8 cellular contexts compared by ENCODE assay signal in genomic region chr5:24110019-24110615, GRCh38.
DNase-seq lines count a peak whose midpoint lies in the region; ATAC-seq and TF ChIP-seq lines count a peak whose summit lies in the region.
"Had no signal": no experiment of that assay in that cellular context is flagged by ENCODE, and none has a peak within 500 bp of the region (broad histone marks: within the 10 kb centered on the region; RNA-seq: fewer than 3 reads in every experiment).

No MANE protein-coding gene starts in this region.

- no peaks in the 10 kb centered on the region for H3K79me1 ChIP-seq in H9 (ENCODE audit: insufficient read depth, low read depth, low read length, poor library complexity, severe bottlenecking)

- peak; percentile 70 for TF ChIP-seq CTCF in H9 (conservative IDR thresholded peaks at IDR 0.05)
- TF ChIP-seq CTCF in cardiac fibroblast (IDR thresholded peaks at IDR 0.05; ENCODE audit: low read depth, low read length): peak; percentile 15

- no peaks in the 10 kb centered on the region for H3K23me2 ChIP-seq in H9 (ENCODE audit: insufficient read length, low read depth, low read length, poor library complexity, severe bottlenecking)

- H2BK12ac ChIP-seq in H9 (ENCODE audit: insufficient read length, low read depth, low read length): no peak overlapping the region

- no peak overlapping the region for H3K27ac Mint-ChIP-seq in H9

- H3K23ac ChIP-seq in H9 (ENCODE audit: insufficient read length, low read depth, low read length): no peak overlapping the region

- no peak overlapping the region for H3K4ac ChIP-seq in H9 (ENCODE audit: low read depth, low read length)

- H3K9me3 Mint-ChIP-seq in H9: peaks cover 0 to 4% of the 10 kb centered on the region in 2 experiments; a peak in 4 of 5 replicates

- no peaks in the 10 kb centered on the region for H3K4me1 Mint-ChIP-seq in H9

- H3K9ac ChIP-seq in H9 (ENCODE audit: extremely low read depth, insufficient read length, low read length): no peak overlapping the region
- H3K9ac ChIP-seq: parathyroid adenoma had no signal

- ATAC-seq in GM21576 (IDR thresholded peaks at IDR 0.05; ENCODE audit: unreplicated experiment) (no peak), GM18517 (IDR thresholded peaks at IDR 0.05; ENCODE audit: unreplicated experiment) (no peak)

- H3K27me3 ChIP-seq in H9 (ENCODE audit: insufficient read depth, low read length): no peaks in the 10 kb centered on the region

- no peak overlapping the region for H3K27ac ChIP-seq in H9 (ENCODE audit: insufficient read length, low read depth, low read length)
- H3K27ac ChIP-seq: parathyroid adenoma had no signal

- no peak overlapping the region for H3K4me2 ChIP-seq in H9 (ENCODE audit: insufficient read depth, insufficient read length, low read length)

- H4K91ac ChIP-seq in H9 (ENCODE audit: insufficient read length, low read depth, low read length): no peak overlapping the region

- DNase-seq in H9 (no peak), NCI-H226 (peak; percentile 3), cardiac fibroblast (ENCODE audit: low read depth in 2 of 2) (peak; percentile 8 to 15), putamen (ENCODE audit: low spot score) (peak; percentile 5)
- no peak for DNase-seq in activated CD4-positive, alpha-beta T cell treated with anti-CD3 and anti-CD28 coated beads, Interleukin-2, amount 50 U/mL, for 48 hours

- H3K9me3 ChIP-seq in H9 (ENCODE audit: control insufficient read depth, low read depth, low read length): no peaks in the 10 kb centered on the region

- no peak overlapping the region for H2BK120ac ChIP-seq in H9 (ENCODE audit: low read depth, low read length, poor library complexity, severe bottlenecking)

- H3T11ph ChIP-seq in H9 (ENCODE audit: low read length): no peak overlapping the region

- H2BK5ac ChIP-seq in H9 (ENCODE audit: insufficient read length, low read length): no peak overlapping the region

- no peak overlapping the region for H2AK5ac ChIP-seq in H9 (ENCODE audit: insufficient read length, low read length)

- H3K4me3 Mint-ChIP-seq in H9: no peak overlapping the region

- no peak overlapping the region for H3K4me3 ChIP-seq in cardiac fibroblast (replicated peaks in 1 of 2; ENCODE audit: low read depth in 2 of 2, low read length in 2 of 2)

- no peaks in the 10 kb centered on the region for H3K79me2 ChIP-seq in H9 (ENCODE audit: insufficient read depth, low read length)
- H3K79me2 ChIP-seq: parathyroid adenoma had no signal

- no peak overlapping the region for H4K8ac ChIP-seq in H9 (replicated peaks; ENCODE audit: insufficient read length, low read depth, low read length)

- no peaks in the 10 kb centered on the region for H3K4me1 ChIP-seq in H9 (ENCODE audit: insufficient read depth, low read length)
- H3K4me1 ChIP-seq: parathyroid adenoma had no signal

- H2BK20ac ChIP-seq in H9 (ENCODE audit: low read depth, low read length, poor library complexity, severe bottlenecking): no peak overlapping the region

- H4K5ac ChIP-seq in H9 (ENCODE audit: insufficient read length, low read depth, low read length): no peak overlapping the region

- H3K18ac ChIP-seq in H9 (ENCODE audit: insufficient read length, low read depth, low read length): no peak overlapping the region

- peaks cover 0 to 3% (median 0%) of the 10 kb centered on the region in 3 experiments; a peak in 1 of 7 replicates for H3K36me3 Mint-ChIP-seq in H9 (ENCODE audit: insufficient read depth in 1 of 3, low read depth in 3 of 3)

- H3K14ac ChIP-seq in H9 (ENCODE audit: insufficient read depth, low read length): no peak overlapping the region

- H2BK15ac ChIP-seq in H9 (ENCODE audit: low read depth, low read length): no peak overlapping the region

- H4K20me1 ChIP-seq in H9 (ENCODE audit: control insufficient read depth, insufficient read depth, insufficient read length): no peaks in the 10 kb centered on the region

- WGBS in H9 (ENCODE audit: extremely low coverage, insufficient read length, low lambda C conversion rate): no CpG with 5 or more reads among the region's 3 CpGs

- no peak overlapping the region for H2AFZ ChIP-seq in H9 (ENCODE audit: low read length)
- H2AFZ ChIP-seq: parathyroid adenoma had no signal

- H3K27me3 Mint-ChIP-seq in H9 (ENCODE audit: low read depth): no peaks in the 10 kb centered on the region

- no peak overlapping the region for H3K56ac ChIP-seq in H9 (ENCODE audit: insufficient read length, low read depth, low read length)

Comparison
In these comparisons a context has a peak if more than half of its experiments do, and no peak if none do; other contexts are left out.
1. DNase-seq: peak in NCI-H226 (single experiment), cardiac fibroblast (2 of 2) and putamen (single experiment); none in H9 (single experiment) and activated CD4-positive, alpha-beta T cell treated with anti-CD3 and anti-CD28 coated beads, Interleukin-2, amount 50 U/mL, for 48 hours (0 of 2).